In genomic region chr2:234950730-234951385, GRCh38 we compare ENCODE assay signal across 9 cellular contexts. TPM values are rescaled to one million over a fixed set of nuclear protein-coding genes. Genes with fewer than 3 reads are reported as not detected.
DNase-seq lines count a peak whose midpoint lies in the region; ATAC-seq and TF ChIP-seq lines count a peak whose summit lies in the region.
"Had no signal": no experiment of that assay in that cellular context is flagged by ENCODE, and none has a peak within 500 bp of the region (broad histone marks: within the 10 kb centered on the region; RNA-seq: fewer than 3 reads in every experiment).

No MANE protein-coding gene starts in this region.

- no peak for ATAC-seq in naive thymus-derived CD8-positive, alpha-beta T cell
- ATAC-seq in GM18517 (IDR thresholded peaks at IDR 0.05; ENCODE audit: unreplicated experiment), result no peak
- ATAC-seq: GM12878 had no signal

- CTCF ChIA-PET in RWPE1 (lab: Yijun Ruan, JAX), result interaction anchor here (0.6 to 1.0 kb wide), 2 partner anchors 71 to 218 kb away, joined by 5 read pairs; no protein-coding TSS in a partner anchor

- H3K36me3 Mint-ChIP-seq in naive thymus-derived CD8-positive, alpha-beta T cell, result no peaks in the 10 kb centered on the region

- H3K4me1 Mint-ChIP-seq in naive thymus-derived CD8-positive, alpha-beta T cell, result peaks cover 0 to 23% (median 7%) of the 10 kb centered on the region in 4 donors

- peak overlapping the region; percentile 94 for H3K27ac ChIP-seq in RWPE1

- DNase-seq in AG09309 (ENCODE audit: low read depth), result no peak
- DNase-seq in RWPE1 (ENCODE audit: low spot score), result no peak
- peak; percentile 64 for DNase-seq in fibroblast of gingiva (ENCODE audit: low read depth)
- DNase-seq in naive thymus-derived CD8-positive, alpha-beta T cell, result no peak
- DNase-seq in UCSD-AML1 (lab: John Stamatoyannopoulos, UW; ENCODE audit: unreplicated experiment), result no peak
- DNase-seq in effector CD8-positive, alpha-beta T cell (lab: John Stamatoyannopoulos, UW), result no peak
- DNase-seq in NCI-H1048 (lab: John Stamatoyannopoulos, UW), result no peak

- peak overlapping the region; percentile 66 for H3K4me3 ChIP-seq in AG09309 (ENCODE audit: control insufficient read depth, low read depth, low read length)
- H3K4me3 ChIP-seq: GM12878 had no signal

- no peak overlapping the region for H3K27ac Mint-ChIP-seq in naive thymus-derived CD8-positive, alpha-beta T cell

- H3K27me3 Mint-ChIP-seq in naive thymus-derived CD8-positive, alpha-beta T cell, result peaks cover 57 to 83% (median 60%) of the 10 kb centered on the region in 5 donors

- TF ChIP-seq CTCF in AG09309 (IDR thresholded peaks at IDR 0.05; ENCODE audit: control insufficient read depth, insufficient read depth, low read depth, low read length, missing control alignments), result no peak
- no peak for TF ChIP-seq CTCF in RWPE1 (conservative IDR thresholded peaks at IDR 0.05; ENCODE audit: low read depth)

- H3K9me3 Mint-ChIP-seq in naive thymus-derived CD8-positive, alpha-beta T cell, result peaks cover 0 to 9% (median under 1%) of the 10 kb centered on the region in 9 donors

- POLR2A ChIA-PET in RWPE1 (lab: Yijun Ruan, JAX; ENCODE audit: low non-redundant PET), result no interaction called here
- POLR2A ChIA-PET in naive thymus-derived CD8-positive, alpha-beta T cell (lab: Charles Lee), result no interaction called here

- peak overlapping the region; percentile 63 to 87 (median 78) for H3K4me3 Mint-ChIP-seq in naive thymus-derived CD8-positive, alpha-beta T cell

RNA-seq across cellular contexts. Expression of gene SH3BP4, which starts 1.0 kb away (rescaled TPM):
- total RNA-seq in naive thymus-derived CD8-positive, alpha-beta T cell, result under 1 TPM; 0.19 to 0.29 TPM
- polyA plus RNA-seq in naive thymus-derived CD8-positive, alpha-beta T cell, result not detected
